In genomic region chr14:54175298-54175942, GRCh38 we compare ENCODE assay signal across 8 cellular contexts.
DNase-seq lines count a peak whose midpoint lies in the region; ATAC-seq and TF ChIP-seq lines count a peak whose summit lies in the region.

No MANE protein-coding gene starts in this region.

- peaks cover 39% of the 10 kb centered on the region for H3K4me1 ChIP-seq in Loucy (ENCODE audit: insufficient read depth, low read length, poor library complexity, severe bottlenecking)
- peaks cover 12% of the 10 kb centered on the region for H3K4me1 ChIP-seq in RWPE2 (ENCODE audit: insufficient read depth, poor library complexity, severe bottlenecking)

- no peaks in the 10 kb centered on the region for H3K9me2 ChIP-seq in Loucy (replicated peaks; ENCODE audit: low read depth, low read length)

- H3K4me1 Mint-ChIP-seq in brain: peaks cover 49% of the 10 kb centered on the region

- H3F3A ChIP-seq in Loucy (ENCODE audit: low read depth): no peaks in the 10 kb centered on the region

- no peak for ATAC-seq in activated CD4-positive, CD25-positive, alpha-beta regulatory T cell treated with anti-CD3 and anti-CD28 coated beads, Interleukin-2, amount 50 U/mL, for 24 hours
- ATAC-seq in RWPE2 (ENCODE audit: low read depth): peak; percentile 65
- no peak for ATAC-seq in HG02623 (IDR thresholded peaks at IDR 0.05; ENCODE audit: unreplicated experiment)

- H3K9me3 ChIP-seq in Loucy (ENCODE audit: insufficient read depth, low read depth, low read length) (no peaks in the 10 kb centered on the region), RWPE2 (ENCODE audit: severe bottlenecking) (no peaks in the 10 kb centered on the region)

- H3K36me3 Mint-ChIP-seq in brain: no peaks in the 10 kb centered on the region

- H3K9ac ChIP-seq in Loucy (ENCODE audit: low read depth, low read length, poor library complexity, severe bottlenecking): no peak overlapping the region

- H3K79me2 ChIP-seq in Loucy (ENCODE audit: insufficient read depth, low read length): no peaks in the 10 kb centered on the region

- no peak overlapping the region for H3K4me3 Mint-ChIP-seq in brain

- DNase-seq in activated CD4-positive, CD25-positive, alpha-beta regulatory T cell treated with anti-CD3 and anti-CD28 coated beads, Interleukin-2, amount 50 U/mL, for 72 hours: peak; percentile 32
- DNase-seq in RWPE2 (ENCODE audit: low spot score) (no peak), iPS-NIHi7 (ENCODE audit: extremely low spot score) (peak; percentile 68)
- DNase-seq in stimulated activated CD4-positive, alpha-beta T cell treated with anti-CD3 and anti-CD28 coated beads, Interleukin-12 subunit alpha, Interleukin-12 subunit beta, amount 100 ng/mL, for 48 hours (ENCODE audit: low read depth in 2 of 3, low spot score in 1 of 3): peak; percentile 25 to 68 (median 29)

- H3K27ac Mint-ChIP-seq in brain: peak overlapping the region in 1 of 5 experiments; percentile 74

- H4K20me1 ChIP-seq in Loucy (ENCODE audit: insufficient read depth, low read length, poor library complexity, severe bottlenecking): no peaks in the 10 kb centered on the region

- H3K4me2 ChIP-seq in Loucy (ENCODE audit: low read depth, low read length, poor library complexity, severe bottlenecking): no peak overlapping the region

- H3K4me3 ChIP-seq in Loucy (ENCODE audit: low read length, poor library complexity, severe bottlenecking) (no peak overlapping the region), RWPE2 (ENCODE audit: severe bottlenecking) (no peak overlapping the region)

- TF ChIP-seq CTCF in Loucy (conservative IDR thresholded peaks at IDR 0.05; ENCODE audit: low read length) (peak; percentile 95), RWPE2 (IDR thresholded peaks at IDR 0.05; ENCODE audit: poor library complexity, severe bottlenecking) (peak; percentile 98), brain (conservative IDR thresholded peaks at IDR 0.05) (peak; percentile 75 to 94)

- H3K27ac ChIP-seq in RWPE2 (ENCODE audit: poor library complexity, severe bottlenecking): no peak overlapping the region

- H3K36me3 ChIP-seq in Loucy (ENCODE audit: insufficient read depth, low read length): no peaks in the 10 kb centered on the region
- no peaks in the 10 kb centered on the region for H3K36me3 ChIP-seq in RWPE2 (ENCODE audit: low read depth)

- no peaks in the 10 kb centered on the region for H3K9me3 Mint-ChIP-seq in brain

- H3K27me3 Mint-ChIP-seq in brain: peaks cover 13% of the 10 kb centered on the region

- H3K27me3 ChIP-seq in Loucy (ENCODE audit: insufficient read depth, low read length, poor library complexity, severe bottlenecking) (peaks cover 59% of the 10 kb centered on the region), RWPE2 (ENCODE audit: insufficient read depth, poor library complexity, severe bottlenecking) (no peaks in the 10 kb centered on the region)

- H2AFZ ChIP-seq in Loucy (ENCODE audit: low read length): no peak overlapping the region
